ENCODE assay signal across 9 cellular contexts in the genomic region with DNA sequence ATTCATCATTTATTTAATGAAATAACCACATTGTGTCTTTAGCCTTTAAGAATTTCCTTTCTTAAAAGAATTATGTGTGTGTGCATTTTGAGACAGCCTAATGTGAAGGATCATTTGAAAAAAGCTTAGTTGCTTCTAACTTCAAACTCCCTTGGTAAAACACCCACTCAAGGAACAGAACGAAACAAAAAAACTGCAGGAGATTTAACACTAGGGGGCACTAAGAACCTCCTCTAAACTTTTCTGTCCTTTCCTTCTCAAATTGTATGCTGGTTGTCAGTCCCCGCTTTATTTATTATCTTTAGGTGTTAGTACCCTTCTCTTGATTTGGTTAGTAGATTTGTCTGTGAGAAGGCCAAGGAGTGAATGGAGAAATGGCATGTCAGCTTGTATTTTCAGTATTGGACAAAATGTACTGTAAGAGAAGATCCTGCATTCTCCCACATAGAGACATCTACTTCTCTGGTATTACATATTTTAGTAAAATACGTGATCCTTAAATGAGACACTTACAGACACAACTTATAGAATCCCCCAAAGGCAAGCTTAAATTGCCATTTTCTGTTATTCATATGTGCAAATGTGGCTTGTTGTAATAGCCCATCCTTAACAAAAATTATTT.
DNase-seq lines count a peak whose midpoint lies in the region; ATAC-seq and TF ChIP-seq lines count a peak whose summit lies in the region.
"Had no signal": no experiment of that assay in that cellular context is flagged by ENCODE, and none has a peak within 500 bp of the region (broad histone marks: within the 10 kb centered on the region; RNA-seq: fewer than 3 reads in every experiment).

No MANE protein-coding gene starts in this region.

- no peak overlapping the region for H3K4me3 Mint-ChIP-seq in CD8-positive, alpha-beta T cell
- H3K4me3 Mint-ChIP-seq: stimulated activated naive CD8-positive, alpha-beta T cell treated with anti-CD3 and anti-CD28 coated beads, Interleukin-15, Interleukin-2, amounts not matched to agents 100 ng/mL and 50 ng/mL, for 24 hours had no signal

- H3K4me1 Mint-ChIP-seq in CD8-positive, alpha-beta T cell (ENCODE audit: low read depth): no peaks in the 10 kb centered on the region

- no peaks in the 10 kb centered on the region for H3K27me3 ChIP-seq in CD8-positive, alpha-beta T cell (ENCODE audit: insufficient read depth, low read length)

- H3K27ac ChIP-seq in CD8-positive, alpha-beta T cell (ENCODE audit: low read depth, low read length): no peak overlapping the region

- H3K4me3 ChIP-seq in AG09309 (ENCODE audit: control insufficient read depth, low read depth, low read length) (no peak overlapping the region), mucosa of descending colon (no peak overlapping the region)
- H3K4me3 ChIP-seq in CD8-positive, alpha-beta T cell (ENCODE audit: low read depth, low read length): no peak overlapping the region

- CTCF ChIA-PET in CD8-positive, alpha-beta T cell (lab: Charles Lee): no interaction called here

- intact Hi-C loops in mucosa of descending colon (cut with DNase I, micrococcal nuclease): loop anchor here in 1 of 2 donors (1.0 kb wide), 1 partner anchor 483 kb away; no protein-coding TSS in a partner anchor
- intact Hi-C loops in CD8-positive, alpha-beta T cell (cut with DNase I, micrococcal nuclease): no loop called here

- no peaks in the 10 kb centered on the region for H3K36me3 Mint-ChIP-seq in CD8-positive, alpha-beta T cell

- H3K9me3 Mint-ChIP-seq in CD8-positive, alpha-beta T cell: peaks cover 3% of the 10 kb centered on the region
- H3K9me3 Mint-ChIP-seq: stimulated activated naive CD8-positive, alpha-beta T cell treated with anti-CD3 and anti-CD28 coated beads, Interleukin-15, Interleukin-2, amounts not matched to agents 100 ng/mL and 50 ng/mL, for 24 hours had no signal

- H3K36me3 ChIP-seq in mucosa of descending colon (ENCODE audit: low read depth): no peaks in the 10 kb centered on the region
- no peaks in the 10 kb centered on the region for H3K36me3 ChIP-seq in CD8-positive, alpha-beta T cell (ENCODE audit: insufficient read depth, low read length)

- H3K9me3 ChIP-seq in mucosa of descending colon: no peaks in the 10 kb centered on the region
- no peaks in the 10 kb centered on the region for H3K9me3 ChIP-seq in CD8-positive, alpha-beta T cell (ENCODE audit: low read length)

- no peaks in the 10 kb centered on the region for H3K4me1 ChIP-seq in mucosa of descending colon (ENCODE audit: low read depth)
- H3K4me1 ChIP-seq in CD8-positive, alpha-beta T cell (ENCODE audit: insufficient read depth, low read length): no peaks in the 10 kb centered on the region

- POLR2A ChIA-PET in CD8-positive, alpha-beta T cell (lab: Charles Lee): no interaction called here

- peak; percentile 74 for ATAC-seq in GM19023 (IDR thresholded peaks at IDR 0.05; ENCODE audit: unreplicated experiment)
- ATAC-seq in HG03280 (IDR thresholded peaks at IDR 0.05; ENCODE audit: unreplicated experiment): peak; percentile 74
- peak; percentile 53 for ATAC-seq in mucosa of descending colon
- ATAC-seq in CD8-positive, alpha-beta T cell: no peak

- DNase-seq in AG09309 (ENCODE audit: low read depth) (no peak), NCI-H524 treated with DMSO at 0.1 percent for 48 hours (lab: John Stamatoyannopoulos, UW) (peak; percentile 14), cerebellar cortex (ENCODE audit: low spot score) (peak; percentile 72), mucosa of descending colon (peak in 1 of 3 donors; percentile 10), COLO668 (lab: John Stamatoyannopoulos, UW; ENCODE audit: unreplicated experiment) (no peak)
- no peak for DNase-seq in CD8-positive, alpha-beta T cell

- H3K27ac Mint-ChIP-seq in CD8-positive, alpha-beta T cell: no peak overlapping the region
- H3K27ac Mint-ChIP-seq: stimulated activated naive CD8-positive, alpha-beta T cell treated with anti-CD3 and anti-CD28 coated beads, Interleukin-15, Interleukin-2, amounts not matched to agents 100 ng/mL and 50 ng/mL, for 24 hours had no signal

- no peaks in the 10 kb centered on the region for H3K27me3 Mint-ChIP-seq in CD8-positive, alpha-beta T cell (ENCODE audit: low read depth)
- H3K27me3 Mint-ChIP-seq: stimulated activated naive CD8-positive, alpha-beta T cell treated with anti-CD3 and anti-CD28 coated beads, Interleukin-15, Interleukin-2, amounts not matched to agents 100 ng/mL and 50 ng/mL, for 24 hours had no signal

- TF ChIP-seq CTCF in AG09309 (IDR thresholded peaks at IDR 0.05; ENCODE audit: control insufficient read depth, insufficient read depth, low read depth, low read length, missing control alignments) (peak; percentile 40), mucosa of descending colon (IDR thresholded peaks at IDR 0.05) (no peak)
- no peak for TF ChIP-seq CTCF in CD8-positive, alpha-beta T cell (IDR thresholded peaks at IDR 0.05)

Comparison
In these comparisons a context has a peak if more than half of its experiments do, and no peak if none do; other contexts are left out.
1. DNase-seq: peak in NCI-H524 treated with DMSO at 0.1 percent for 48 hours (single experiment) and cerebellar cortex (single experiment); none in AG09309 (single experiment), COLO668 (single experiment) and CD8-positive, alpha-beta T cell (0 of 7).